8 cellular contexts compared by ENCODE assay signal in genomic region chr7:149497467-149498261, GRCh38. TPM values are rescaled to one million over a fixed set of nuclear protein-coding genes. Genes with fewer than 3 reads are reported as not detected.
DNase-seq lines count a peak whose midpoint lies in the region; TF ChIP-seq lines count a peak whose summit lies in the region.

Gene ZNF746 (minus strand): TSS chr7:149497809. CDS start chr7:149497536, 273 bp downstream.

- intact Hi-C loops in cardiac septum (cut with DNase I) (loop anchor here (2.0 to 10.0 kb wide), 2 partner anchors 127 to 233 kb away; partner anchors contain the start of gene ZNF783), transverse colon (cut with DNase I; ENCODE audit: low total_unique reads) (loop anchor here (2.0 kb wide), 1 partner anchor 37 kb away; the partner anchor contains the start of gene ZNF777)

- H3K9me3 ChIP-seq in transverse colon: no peaks in the 10 kb centered on the region

- 0% methylated on average over 33 of the region's 109 CpGs; no CpG with 5 or more reads in 1 of the 2 donors for WGBS in transverse colon (ENCODE audit: low coverage in 1 of 2), 2 donors

- peaks cover 7% of the 10 kb centered on the region for H3K36me3 ChIP-seq in H7 (replicated peaks; ENCODE audit: control insufficient read depth, insufficient read depth, low read length)
- H3K36me3 ChIP-seq in transverse colon: peaks cover 0 to 14% (median 5%) of the 10 kb centered on the region in 4 donors

- peak; percentile 99 for DNase-seq in GM10266 (ENCODE audit: extremely low spot score)
- DNase-seq in H7: peak; percentile 96
- peak; percentile 76 for DNase-seq in M059J (ENCODE audit: low read depth)
- DNase-seq in SW 1271 (lab: John Stamatoyannopoulos, UW): peak; percentile 36 to 67
- peak; percentile 50 for DNase-seq in activated naive CD8-positive, alpha-beta T cell treated with anti-CD3 and anti-CD28 coated beads, Interleukin-2, amount 50 U/mL, for 16 hours (ENCODE audit: low read depth, low spot score)
- DNase-seq in cardiac septum (ENCODE audit: low spot score): peak; percentile 91
- DNase-seq in pons (ENCODE audit: low spot score): peak; percentile 59
- peak; percentile 85 for DNase-seq in transverse colon

- peaks cover 9 to 25% (median 11%) of the 10 kb centered on the region in 4 donors for H3K4me1 ChIP-seq in transverse colon

- H3K4me3 ChIP-seq in H7 (ENCODE audit: insufficient read depth, low read depth, low read length) (peak within 1 kb of the TSS; percentile 56), transverse colon (peak within 1 kb of the TSS; percentile 76 to 96 (median 86))

- TF ChIP-seq EP300 in transverse colon (IDR thresholded peaks at IDR 0.05; ENCODE audit: low read depth): no peak

- peak within 1 kb of the TSS; percentile 89 to 94 (median 91) for H3K27ac ChIP-seq in transverse colon

- H3K27me3 ChIP-seq in H7 (ENCODE audit: control insufficient read depth, insufficient read depth, low read length) (peaks cover 4% of the 10 kb centered on the region; the same call in 1 of the 2 replicates), transverse colon (no peaks in the 10 kb centered on the region)

- in situ Hi-C loops in transverse colon (cut with MboI; ENCODE audit: low pct_ligation_motif_present in 1 of 4, low pct_unique_long_range_greater_than_20kb in 1 of 4, low sequenced_read_pairs in 3 of 4): no loop called here

- peak; percentile 84 for TF ChIP-seq CTCF in GM10266 (IDR thresholded peaks at IDR 0.05; ENCODE audit: control insufficient read depth, insufficient read depth, low read depth, missing control alignments)
- peak in 3 of 5 experiments; percentile 37 to 63 (median 62) for TF ChIP-seq CTCF in transverse colon (IDR thresholded peaks at IDR 0.05)

- no peak for TF ChIP-seq POLR2A in transverse colon (IDR thresholded peaks at IDR 0.05)

RNA-seq across cellular contexts. Expression of gene ZNF746, which starts in this region (rescaled TPM):
- 19.4 and 19.9 TPM in 2 replicates for total RNA-seq in H7 (2014; rRNA removed; shearing (Covaris generic))
- total RNA-seq in M059J (2014; rRNA removed; shearing (Covaris generic)): 10.3 and 17.5 TPM in 2 replicates
- total RNA-seq in cardiac septum (9.2 TPM), transverse colon (10 to 100 TPM; 15.8 to 50.4 (median 33.1) TPM)

Comparison
In these comparisons a context has a peak if more than half of its experiments do, and no peak if none do; other contexts are left out.
1. Peak in every context shown above with its lines: DNase-seq, H3K4me3 ChIP-seq and H3K27ac ChIP-seq.